In the genomic region with DNA sequence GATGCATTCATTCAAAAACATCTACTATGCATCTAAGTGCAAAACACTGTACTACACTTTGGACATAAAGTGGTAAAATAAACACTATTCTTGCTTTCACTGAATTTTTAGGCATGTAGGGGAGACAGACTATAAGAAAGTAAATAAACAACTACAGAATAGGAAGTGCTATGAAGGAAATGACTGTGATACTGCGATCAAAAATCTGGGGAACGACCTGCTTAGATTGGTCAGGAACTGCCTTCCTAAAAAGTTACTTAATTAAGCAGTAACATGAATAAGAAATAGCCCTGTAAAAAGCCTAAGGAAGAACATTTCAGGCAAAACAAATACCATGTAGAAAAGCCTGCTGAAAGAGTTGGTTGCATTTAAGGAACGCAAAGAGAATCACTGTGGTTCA, we compare ENCODE assay signal across 25 cellular contexts.
"Had no signal": no experiment of that assay in that cellular context is flagged by ENCODE, and none has a peak within 500 bp of the region (broad histone marks: within the 10 kb centered on the region; RNA-seq: fewer than 3 reads in every experiment).

No MANE protein-coding gene starts in this region.

- H3K4me1 ChIP-seq: neural progenitor cell, parathyroid adenoma, psoas muscle, right lobe of liver, sigmoid colon, stomach, suprapubic skin, testis, tibial artery, transverse colon, upper lobe of right lung, uterus had no signal

- FAIRE-seq: small intestine had no signal

- H3K36me3 ChIP-seq: ovary, right lobe of liver, transverse colon, upper lobe of right lung, uterus had no signal

- DNase-seq: natural killer cell; occipital lobe; ovary; posterior cingulate gyrus; psoas muscle; right cardiac atrium; right lobe of liver; sigmoid colon; small intestine; stimulated activated CD4-positive, alpha-beta T cell treated with anti-CD3 and anti-CD28 coated beads, Interleukin-15, amount 100 ng/mL, for 24 hours; stimulated activated CD4-positive, alpha-beta T cell treated with anti-CD3 and anti-CD28 coated beads, Interleukin-2, amount 100 ng/mL, for 24 hours; stimulated activated CD4-positive, alpha-beta T cell treated with anti-CD3 and anti-CD28 coated beads, Interleukin-2, amount 100 ng/mL, for 48 hours; stimulated activated CD4-positive, alpha-beta T cell treated with anti-CD3 and anti-CD28 coated beads, Interleukin-4, amount 100 ng/mL, for 24 hours; stimulated activated naive B cell treated with anti-CD40 and anti-IgM and Interleukin-4, amounts not matched to agents 10 μg/mL and 1 μg/mL and 100 μg/mL, for 72 hours; stimulated activated naive CD4-positive, alpha-beta T cell treated with Interleukin-2 at 50 U/mL for 16 hours; stomach; testis; tibial artery; transverse colon; upper lobe of right lung; uterus had no signal

- H3K9me3 ChIP-seq: ovary, right lobe of liver, sigmoid colon, suprapubic skin, testis, upper lobe of right lung, uterus had no signal

- ATAC-seq: natural killer cell; psoas muscle; right cardiac atrium; right lobe of liver; stimulated activated effector memory CD8-positive, alpha-beta T cell treated with anti-CD3 and anti-CD28 coated beads, Interleukin-12 subunit alpha, Interleukin-12 subunit beta, amount 100 ng/mL, for 72 hours; stimulated activated naive B cell treated with anti-CD40 and anti-IgM and Interleukin-4, amounts not matched to agents 10 μg/mL and 1 μg/mL and 100 μg/mL, for 72 hours; upper lobe of right lung had no signal

- H3K27me3 ChIP-seq: neural progenitor cell, ovary, right lobe of liver, sigmoid colon, stomach, suprapubic skin, testis, tibial artery, transverse colon, upper lobe of right lung, uterus had no signal

- H3K4me3 ChIP-seq: neural progenitor cell, ovary, psoas muscle, right lobe of liver, sigmoid colon, stomach, suprapubic skin, testis, tibial artery, transverse colon, upper lobe of right lung, uterus had no signal

- H3K27ac ChIP-seq: neural progenitor cell, ovary, parathyroid adenoma, psoas muscle, right lobe of liver, sigmoid colon, stomach, suprapubic skin, testis, tibial artery, transverse colon, upper lobe of right lung, uterus had no signal
